ENCODE assay signal across 1 cellular context in the genomic region with DNA sequence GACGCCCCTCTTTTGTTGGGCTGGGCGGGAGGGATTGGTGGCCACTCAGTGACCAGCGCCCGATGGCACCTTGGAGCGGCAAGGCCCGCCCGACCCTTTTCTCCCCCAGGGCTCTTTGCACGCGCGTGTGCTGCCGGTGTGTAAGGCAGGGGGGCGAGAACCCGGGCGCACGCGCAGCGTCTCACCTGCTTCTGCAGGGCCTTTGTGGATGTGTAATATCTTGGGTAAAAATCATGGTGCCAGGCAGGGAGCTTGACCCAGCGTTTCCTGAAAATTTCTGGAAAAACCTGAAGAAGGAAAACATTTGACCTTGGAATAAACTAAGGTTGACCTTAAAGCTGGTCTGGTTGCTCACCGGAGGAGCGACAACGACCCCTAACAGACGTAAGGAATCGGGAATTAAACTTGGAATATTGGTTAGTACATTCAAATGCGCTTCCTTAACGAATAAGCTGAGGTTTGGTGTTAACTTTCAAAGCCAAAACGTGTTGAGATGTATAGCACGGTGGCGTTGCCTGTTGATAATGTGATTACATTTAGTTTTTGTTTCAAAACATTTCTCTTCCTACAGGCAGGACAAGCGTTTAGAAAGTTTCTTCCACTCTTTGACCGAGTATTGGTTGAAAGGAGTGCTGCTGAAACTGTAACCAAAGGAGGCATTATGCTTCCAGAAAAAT.
TF ChIP-seq lines count a peak whose summit lies in the region.

No MANE protein-coding gene starts in this region.

TF ChIP-seq in endothelial cell of umbilical vein, 7 proteins besides CTCF, POLR2A, EP300 and RAD21:
- no peak for TF ChIP-seq JUN (IDR thresholded peaks at IDR 0.05; ENCODE audit: borderline replicate concordance, insufficient read depth, insufficient read length, low read depth)
- TF ChIP-seq POLR2AphosphoS5 (IDR thresholded peaks at IDR 0.05; ENCODE audit: insufficient read depth, low read depth, low read length), result no peak
